ENCODE assay signal across 24 cellular contexts in genomic region chr17:20779521-20779920, GRCh38.
A peak's percentile ranks its signal among the peaks of the same experiment; 100 is the strongest.
DNase-seq lines count a peak whose midpoint lies in the region; ATAC-seq and TF ChIP-seq lines count a peak whose summit lies in the region.
"Had no signal": no experiment of that assay in that cellular context is flagged by ENCODE, and none has a peak within 500 bp of the region (broad histone marks: within the 10 kb centered on the region; RNA-seq: fewer than 3 reads in every experiment).

No MANE protein-coding gene starts in this region.

- H3K4me3 Mint-ChIP-seq in neural progenitor cell (no peak overlapping the region), progenitor cell of endocrine pancreas (ENCODE audit: low read depth) (no peak overlapping the region)
- H3K4me3 Mint-ChIP-seq: CD14-positive monocyte; CD4-positive, alpha-beta T cell; CD8-positive, alpha-beta memory T cell; HFFc6 had no signal

- H3K4me3 ChIP-seq in HCT116 (replicated peaks in 1 of 2; ENCODE audit: low read depth in 1 of 2, low read length in 2 of 2) = no peak overlapping the region
- H3K4me3 ChIP-seq in OCI-LY7 (ENCODE audit: low read depth, low read length, poor library complexity, severe bottlenecking) = no peak overlapping the region
- no peak overlapping the region for H3K4me3 ChIP-seq in neural progenitor cell
- no peak overlapping the region for H3K4me3 ChIP-seq in dorsolateral prefrontal cortex
- H3K4me3 ChIP-seq: A549; BLaER1 treated with 17β-estradiol and CSF1 and Interleukin-3, amounts not matched to agents 10 nM and 100 nM; GM12878 had no signal

- H4K20me1 ChIP-seq in HCT116 (ENCODE audit: insufficient read depth) (no peaks in the 10 kb centered on the region), OCI-LY7 (ENCODE audit: insufficient read depth, low read length) (no peaks in the 10 kb centered on the region), neural progenitor cell (ENCODE audit: low read depth) (no peaks in the 10 kb centered on the region)
- H4K20me1 ChIP-seq: BLaER1 treated with 17β-estradiol and CSF1 and Interleukin-3, amounts not matched to agents 10 nM and 100 nM had no signal

- BruUV-seq in HCT116 (replicated peaks; lab: Mats Ljungman, UMichigan) (no TSS peak), OCI-LY7 (replicated peaks; lab: Mats Ljungman, UMichigan) (no TSS peak)

- H3K4me1 Mint-ChIP-seq in neural progenitor cell (no peaks in the 10 kb centered on the region), progenitor cell of endocrine pancreas (ENCODE audit: low read depth) (no peaks in the 10 kb centered on the region)
- H3K4me1 Mint-ChIP-seq: CD8-positive, alpha-beta memory T cell had no signal

- CTCF ChIA-PET in HCT116 (lab: Charles Lee) = interaction anchor here (0.6 kb wide), 1 partner anchor 12 kb away, joined by 3 read pairs; no protein-coding TSS in a partner anchor
- CTCF ChIA-PET in OCI-LY7 (lab: Charles Lee; ENCODE audit: unreplicated experiment) = no interaction called here

- H3K9me3 ChIP-seq in HCT116 (ENCODE audit: control insufficient read depth in 1 of 2, insufficient read depth in 1 of 2, low read depth in 1 of 2, low read length in 2 of 2) (no peaks in the 10 kb centered on the region), OCI-LY7 (ENCODE audit: low read length) (peaks cover 15% of the 10 kb centered on the region; the same call in 1 of the 2 replicates), neural progenitor cell (ENCODE audit: low read depth) (no peaks in the 10 kb centered on the region)
- H3K9me3 ChIP-seq: A549, BE2C had no signal

- H3K9me2 ChIP-seq in HCT116 (ENCODE audit: insufficient read depth) (no peaks in the 10 kb centered on the region), OCI-LY7 (ENCODE audit: insufficient read depth, low read length) (no peaks in the 10 kb centered on the region)

- POLR2A ChIA-PET in HCT116 (lab: Charles Lee) = no interaction called here
- POLR2A ChIA-PET in OCI-LY7 (lab: Charles Lee) = no interaction called here

- no peaks in the 10 kb centered on the region for H3F3A ChIP-seq in neural progenitor cell (ENCODE audit: low read depth)

- H3K27ac Mint-ChIP-seq in neural progenitor cell = no peak overlapping the region
- no peak overlapping the region for H3K27ac Mint-ChIP-seq in progenitor cell of endocrine pancreas
- H3K27ac Mint-ChIP-seq: CD4-positive, alpha-beta T cell; HFFc6 had no signal

- no peaks in the 10 kb centered on the region for H3K4me1 ChIP-seq in HCT116 (ENCODE audit: control insufficient read depth in 1 of 2, insufficient read depth in 2 of 2, low read length in 2 of 2)
- peaks cover 16% of the 10 kb centered on the region for H3K4me1 ChIP-seq in OCI-LY7 (ENCODE audit: insufficient read depth, low read length, poor library complexity, severe bottlenecking)
- H3K4me1 ChIP-seq in neural progenitor cell = no peaks in the 10 kb centered on the region
- H3K4me1 ChIP-seq: A549, BE2C had no signal

- H3K27ac ChIP-seq in 22Rv1 (no peak overlapping the region), HCT116 (ENCODE audit: low read depth, low read length) (no peak overlapping the region), OCI-LY7 (ENCODE audit: low read depth, low read length, poor library complexity, severe bottlenecking) (no peak overlapping the region), neural progenitor cell (no peak overlapping the region), dorsolateral prefrontal cortex (no peak overlapping the region)
- H3K27ac ChIP-seq: A549 had no signal

- H3K27me3 ChIP-seq in HCT116 (ENCODE audit: insufficient read depth, low read length) (no peaks in the 10 kb centered on the region), neural progenitor cell (no peaks in the 10 kb centered on the region), dorsolateral prefrontal cortex (peaks cover 0 to 16% (median 6%) of the 10 kb centered on the region in 45 donors)
- H3K27me3 ChIP-seq: BE2C; BLaER1 treated with 17β-estradiol and CSF1 and Interleukin-3, amounts not matched to agents 10 nM and 100 nM had no signal

- intact Hi-C loops in HCT116 (cut with micrococcal nuclease) = no loop called here
- intact Hi-C loops in OCI-LY7 (cut with micrococcal nuclease; ENCODE audit: unreplicated experiment) = no loop called here
- intact Hi-C loops in dorsolateral prefrontal cortex (cut with DNase I) = no loop called here

- no peak for TF ChIP-seq RAD21 in HCT116 (IDR thresholded peaks at IDR 0.05; ENCODE audit: low read depth)

- H3K79me2 ChIP-seq in HCT116 (ENCODE audit: insufficient read depth, low read length) (no peaks in the 10 kb centered on the region), OCI-LY7 (ENCODE audit: insufficient read depth, low read depth, low read length) (no peaks in the 10 kb centered on the region), neural progenitor cell (ENCODE audit: low read depth) (no peaks in the 10 kb centered on the region)

- H2AFZ ChIP-seq in HCT116 (ENCODE audit: low read depth, low read length, poor library complexity, severe bottlenecking) (no peak overlapping the region), OCI-LY7 (ENCODE audit: low read length) (no peak overlapping the region), neural progenitor cell (replicated peaks) (no peak overlapping the region)

- peak; percentile 39 for TF ChIP-seq CTCF in 22Rv1 (IDR thresholded peaks at IDR 0.05)
- TF ChIP-seq CTCF in HCT116 (IDR thresholded peaks at IDR 0.05 in 2 of 3, conservative IDR thresholded peaks at IDR 0.05 in 1 of 3; ENCODE audit: borderline replicate concordance in 1 of 3, insufficient read depth in 1 of 3, low read depth in 2 of 3, low read length in 2 of 3) = peak in 2 of 3 experiments; percentile 12 to 23; a peak in 1 of 6 replicates
- peak; percentile 48; the same call in 1 of the 2 replicates for TF ChIP-seq CTCF in OCI-LY7 (conservative IDR thresholded peaks at IDR 0.05; ENCODE audit: low read length)
- peak; percentile 23 for TF ChIP-seq CTCF in neural progenitor cell (IDR thresholded peaks at IDR 0.05)
- no peak for TF ChIP-seq CTCF in dorsolateral prefrontal cortex (IDR thresholded peaks at IDR 0.05 in 54 of 56, conservative IDR thresholded peaks at IDR 0.05 in 2 of 56; ENCODE audit: low read depth in 1 of 56, partially characterized antibody in 56 of 56)
- TF ChIP-seq CTCF in progenitor cell of endocrine pancreas (IDR thresholded peaks at IDR 0.05; ENCODE audit: unreplicated experiment) = no peak

- H3K36me3 ChIP-seq in HCT116 (ENCODE audit: control insufficient read depth in 1 of 2, insufficient read depth in 2 of 2, low read length in 2 of 2) = no peaks in the 10 kb centered on the region
- no peaks in the 10 kb centered on the region; the same call in 1 of the 2 replicates for H3K36me3 ChIP-seq in OCI-LY7 (ENCODE audit: insufficient read depth, low read length)
- H3K36me3 ChIP-seq in neural progenitor cell = no peaks in the 10 kb centered on the region
- H3K36me3 ChIP-seq: BE2C; BLaER1 treated with 17β-estradiol and CSF1 and Interleukin-3, amounts not matched to agents 10 nM and 100 nM had no signal

- no peaks in the 10 kb centered on the region for H3K27me3 Mint-ChIP-seq in neural progenitor cell (ENCODE audit: insufficient read depth, low read depth)
- no peaks in the 10 kb centered on the region for H3K27me3 Mint-ChIP-seq in progenitor cell of endocrine pancreas

- no peak overlapping the region for H3K4me2 ChIP-seq in HCT116 (ENCODE audit: low read length)
- H3K4me2 ChIP-seq in OCI-LY7 (ENCODE audit: low read length) = no peak overlapping the region
- H3K4me2 ChIP-seq in neural progenitor cell = no peak overlapping the region
- H3K4me2 ChIP-seq: A549 had no signal

- DNase-seq in HCT116 (ENCODE audit: low read depth, low spot score) = no peak
- DNase-seq in OCI-LY7 (ENCODE audit: low spot score) = no peak
- no peak for DNase-seq in neural progenitor cell (ENCODE audit: low spot score)
- no peak for DNase-seq in dorsolateral prefrontal cortex
- DNase-seq in progenitor cell of endocrine pancreas (ENCODE audit: low spot score, unreplicated experiment) = no peak
- DNase-seq in retina = no peak
- DNase-seq: 8988T; ACHN; AML-193; BE2C; CD4-positive, alpha-beta T cell; CD8-positive, alpha-beta memory T cell; DMS 273 treated with DMSO at 0.1 percent for 48 hours; DMS79; EL; GDM1; GOT3; H7; HFFc6 had no signal

- ATAC-seq in HCT116 = no peak
- ATAC-seq: A549, GM12878 had no signal

- no peak overlapping the region for H3K9ac ChIP-seq in HCT116 (ENCODE audit: low read length)
- no peak overlapping the region for H3K9ac ChIP-seq in neural progenitor cell
- H3K9ac ChIP-seq: BLaER1 treated with 17β-estradiol and CSF1 and Interleukin-3, amounts not matched to agents 10 nM and 100 nM had no signal

- no peak for TF ChIP-seq POLR2A in HCT116 (IDR thresholded peaks at IDR 0.05; ENCODE audit: borderline replicate concordance, extremely low read depth, insufficient read depth, insufficient read length)

- H3K9me3 Mint-ChIP-seq in neural progenitor cell (no peaks in the 10 kb centered on the region), progenitor cell of endocrine pancreas (ENCODE audit: low read depth) (no peaks in the 10 kb centered on the region)
- H3K9me3 Mint-ChIP-seq: CD4-positive, alpha-beta T cell had no signal

- H3K36me3 Mint-ChIP-seq in neural progenitor cell (no peaks in the 10 kb centered on the region), progenitor cell of endocrine pancreas (ENCODE audit: insufficient read depth) (no peaks in the 10 kb centered on the region)
- H3K36me3 Mint-ChIP-seq: CD8-positive, alpha-beta memory T cell had no signal

- RAD21 ChIA-PET in HCT116 (lab: Charles Lee; ENCODE audit: low non-redundant PET in 1 of 2, low total read pairs in 2 of 2, uncharacterized antibody in 2 of 2, unreplicated experiment in 2 of 2) = no interaction called here

TF ChIP-seq in HCT116, 20 proteins besides CTCF, POLR2A, EP300 and RAD21:
- no peak for TF ChIP-seq ZNF274 (IDR thresholded peaks at IDR 0.05; ENCODE audit: low read depth, low read length)
- no peak for TF ChIP-seq FOSL1 (IDR thresholded peaks at IDR 0.05; ENCODE audit: low read depth)
- no peak for TF ChIP-seq EGR1 (IDR thresholded peaks at IDR 0.05; ENCODE audit: low read depth)
- no peak for TF ChIP-seq SRF (IDR thresholded peaks at IDR 0.05; ENCODE audit: low read depth)
- no peak for TF ChIP-seq SIN3A (IDR thresholded peaks at IDR 0.05; ENCODE audit: low read depth)
- no peak for TF ChIP-seq EZH2phosphoT487 (IDR thresholded peaks at IDR 0.05; ENCODE audit: borderline replicate concordance)

Comparison
In these comparisons a context has a peak if more than half of its experiments do, and no peak if none do; other contexts are left out.
1. CTCF ChIP-seq: peak in 22Rv1 (single experiment), HCT116 (2 of 3), OCI-LY7 (single experiment) and neural progenitor cell (single experiment); none in dorsolateral prefrontal cortex (0 of 56) and progenitor cell of endocrine pancreas (single experiment).